8 cellular contexts compared by ENCODE assay signal in the genomic region with DNA sequence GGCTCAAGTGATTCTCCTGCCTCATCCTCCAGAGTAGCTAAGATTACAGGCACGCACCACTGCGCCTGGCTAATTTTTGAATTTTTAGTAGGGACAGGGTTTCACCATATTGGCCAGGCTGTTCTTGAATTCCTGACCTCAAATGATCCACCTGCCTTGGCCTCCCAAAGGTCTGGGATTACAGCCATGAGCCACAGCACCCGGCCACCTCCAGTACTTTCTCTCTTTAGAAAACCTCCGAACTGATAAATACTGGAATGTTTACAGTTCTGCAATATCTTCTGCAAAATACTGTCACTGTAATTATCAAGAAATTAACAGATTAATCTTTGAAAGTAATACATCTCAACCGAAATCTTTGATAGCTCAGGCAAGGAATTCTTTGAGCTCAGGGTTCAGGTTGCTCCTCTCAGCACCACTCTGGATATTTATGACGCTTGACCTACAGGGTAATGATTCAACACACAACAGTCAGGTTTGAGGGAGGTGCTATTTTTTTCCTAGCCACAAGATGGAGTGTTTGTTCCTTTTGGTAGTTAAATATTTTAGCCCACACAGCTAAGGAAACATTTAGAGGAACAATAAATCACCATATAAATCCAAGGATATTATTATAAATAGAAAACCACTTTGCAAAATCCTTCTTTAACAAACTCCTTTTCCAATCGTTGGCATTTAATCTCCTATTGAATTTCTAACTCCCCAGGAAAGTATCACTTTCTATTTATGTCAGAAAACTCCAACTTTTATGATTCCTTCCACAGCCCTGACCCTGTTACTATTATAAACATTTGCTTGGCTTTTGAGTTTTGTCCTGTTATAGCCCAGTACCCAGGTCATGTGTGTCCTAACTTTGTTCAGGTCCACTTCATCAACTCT. TPM values are rescaled to one million over a fixed set of nuclear protein-coding genes. Genes with fewer than 3 reads are reported as not detected.
A peak's percentile ranks its signal among the peaks of the same experiment; 100 is the strongest.
DNase-seq lines count a peak whose midpoint lies in the region; ATAC-seq, FAIRE-seq and TF ChIP-seq lines count a peak whose summit lies in the region.

No MANE protein-coding gene starts in this region.

- no peaks in the 10 kb centered on the region for H3K23me2 ChIP-seq in H9 (ENCODE audit: insufficient read length, low read depth, low read length, poor library complexity, severe bottlenecking)

- TF ChIP-seq CTCF in H9 (conservative IDR thresholded peaks at IDR 0.05): peak; percentile 83
- TF ChIP-seq CTCF in LNCaP clone FGC (IDR thresholded peaks at IDR 0.05; ENCODE audit: control insufficient read depth, extremely low read depth, insufficient read depth): peak; percentile 75
- peak; percentile 79 for TF ChIP-seq CTCF in lower lobe of right lung (IDR thresholded peaks at IDR 0.05)

- no peaks in the 10 kb centered on the region for H3K9me3 ChIP-seq in H9 (ENCODE audit: control insufficient read depth, low read depth, low read length)
- no peaks in the 10 kb centered on the region for H3K9me3 ChIP-seq in lower lobe of right lung

- no peak overlapping the region for H3K18ac ChIP-seq in H9 (ENCODE audit: insufficient read length, low read depth, low read length)

- no peak overlapping the region for H3K4ac ChIP-seq in H9 (ENCODE audit: low read depth, low read length)

- peak; percentile 86 for ATAC-seq in lower lobe of right lung

- no peak overlapping the region for H2AK5ac ChIP-seq in H9 (ENCODE audit: insufficient read length, low read length)

- FAIRE-seq in urothelium cell line (lab: Jason Lieb, UNC): peak; percentile 30

- no peaks in the 10 kb centered on the region for H3K36me3 ChIP-seq in lower lobe of right lung

- no peak overlapping the region for H3K56ac ChIP-seq in H9 (ENCODE audit: insufficient read length, low read depth, low read length)

- H3K4me3 ChIP-seq in LNCaP clone FGC (ENCODE audit: low read depth, low read length): no peak overlapping the region
- no peak overlapping the region for H3K4me3 ChIP-seq in lower lobe of right lung

- no peak overlapping the region for H2BK5ac ChIP-seq in H9 (ENCODE audit: insufficient read length, low read length)

- peak overlapping the region in 1 of 3 experiments; percentile 69; a peak in 1 of 7 replicates for H3K27ac Mint-ChIP-seq in H9

- no peak overlapping the region for H2BK120ac ChIP-seq in H9 (ENCODE audit: low read depth, low read length, poor library complexity, severe bottlenecking)

- no peak overlapping the region for H3K4me3 Mint-ChIP-seq in H9

- no peaks in the 10 kb centered on the region for H3K79me2 ChIP-seq in H9 (ENCODE audit: insufficient read depth, low read length)

- intact Hi-C loops in lower lobe of right lung (cut with DNase I): loop anchor here (10.0 kb wide), 1 partner anchor 185 kb away; no protein-coding TSS in a partner anchor

- H2BK12ac ChIP-seq in H9 (ENCODE audit: insufficient read length, low read depth, low read length): no peak overlapping the region

- H3K36me3 Mint-ChIP-seq in H9 (ENCODE audit: insufficient read depth in 1 of 3, low read depth in 3 of 3): peaks cover 0 to 4% (median 0%) of the 10 kb centered on the region in 3 experiments; a peak in 3 of 7 replicates

- no peak overlapping the region for H3T11ph ChIP-seq in H9 (ENCODE audit: low read length)

- no peak overlapping the region for H3K23ac ChIP-seq in H9 (ENCODE audit: insufficient read length, low read depth, low read length)

- peaks cover 8 to 16% of the 10 kb centered on the region in 2 experiments for H3K4me1 Mint-ChIP-seq in H9

- no peak overlapping the region for H4K8ac ChIP-seq in H9 (replicated peaks; ENCODE audit: insufficient read length, low read depth, low read length)

- no peaks in the 10 kb centered on the region for H3K27me3 Mint-ChIP-seq in H9 (ENCODE audit: low read depth)

- H3K27ac ChIP-seq in H9 (ENCODE audit: insufficient read length, low read depth, low read length) (no peak overlapping the region), lower lobe of right lung (no peak overlapping the region)

- H4K91ac ChIP-seq in H9 (ENCODE audit: insufficient read length, low read depth, low read length): no peak overlapping the region

- no peak overlapping the region for H2BK20ac ChIP-seq in H9 (ENCODE audit: low read depth, low read length, poor library complexity, severe bottlenecking)

- no peak overlapping the region for H3K14ac ChIP-seq in H9 (ENCODE audit: insufficient read depth, low read length)

- no peak overlapping the region for H2BK15ac ChIP-seq in H9 (ENCODE audit: low read depth, low read length)

- H4K5ac ChIP-seq in H9 (ENCODE audit: insufficient read length, low read depth, low read length): no peak overlapping the region

- no CpG with 5 or more reads among the region's 7 CpGs for WGBS in H9 (ENCODE audit: extremely low coverage, insufficient read length, low lambda C conversion rate)

- DNase-seq in stimulated activated CD4-positive, alpha-beta T cell treated with anti-CD3 and anti-CD28 coated beads, Interleukin-4, amount 100 ng/mL, for 24 hours: peak; percentile 21
- DNase-seq in stimulated activated CD4-positive, alpha-beta T cell treated with anti-CD3 and anti-CD28 coated beads, Interleukin-4, amount 100 ng/mL, for 1 hour: no peak
- DNase-seq in H9 (no peak), LNCaP clone FGC (ENCODE audit: low read depth) (peak; percentile 63), OCI-M1 (lab: John Stamatoyannopoulos, UW) (peak; percentile 69), dedifferentiated amniotic fluid mesenchymal stem cell (ENCODE audit: extremely low spot score) (peak; percentile 85), lower lobe of right lung (no peak), urothelium cell line (ENCODE audit: low spot score) (peak; percentile 74)

- H3K9me3 Mint-ChIP-seq in H9: no peaks in the 10 kb centered on the region

- no peak overlapping the region for H3K9ac ChIP-seq in H9 (ENCODE audit: extremely low read depth, insufficient read length, low read length)

- no peaks in the 10 kb centered on the region; the same call in 1 of the 2 replicates for H3K4me1 ChIP-seq in H9 (ENCODE audit: insufficient read depth, low read length)
- H3K4me1 ChIP-seq in lower lobe of right lung: peaks cover 6% of the 10 kb centered on the region

- no peaks in the 10 kb centered on the region for H3K79me1 ChIP-seq in H9 (ENCODE audit: insufficient read depth, low read depth, low read length, poor library complexity, severe bottlenecking)

- no peaks in the 10 kb centered on the region for H4K20me1 ChIP-seq in H9 (ENCODE audit: control insufficient read depth, insufficient read depth, insufficient read length)

- no peak overlapping the region for H2AFZ ChIP-seq in H9 (ENCODE audit: low read length)

- H3K4me2 ChIP-seq in H9 (ENCODE audit: insufficient read depth, insufficient read length, low read length): no peak overlapping the region

- no peaks in the 10 kb centered on the region for H3K27me3 ChIP-seq in H9 (ENCODE audit: insufficient read depth, low read length)
- H3K27me3 ChIP-seq in lower lobe of right lung (ENCODE audit: low read depth): no peaks in the 10 kb centered on the region

RNA-seq across cellular contexts. Expression of gene GTF2A1, which starts 48.6 kb away (rescaled TPM):
- 40.1 and 43.0 TPM in 2 replicates for total RNA-seq in H9 (2021)
- 26.1 TPM for total RNA-seq in lower lobe of right lung

Comparison
In these comparisons a context has a peak if more than half of its experiments do, and no peak if none do; other contexts are left out.
1. DNase-seq: peak in stimulated activated CD4-positive, alpha-beta T cell treated with anti-CD3 and anti-CD28 coated beads, Interleukin-4, amount 100 ng/mL, for 24 hours (single experiment), LNCaP clone FGC (single experiment), OCI-M1 (single experiment), dedifferentiated amniotic fluid mesenchymal stem cell (single experiment) and urothelium cell line (single experiment); none in stimulated activated CD4-positive, alpha-beta T cell treated with anti-CD3 and anti-CD28 coated beads, Interleukin-4, amount 100 ng/mL, for 1 hour (single experiment), H9 (single experiment) and lower lobe of right lung (single experiment).
2. Peak in every context shown above with its lines, with median percentiles within 50 percentile points of each other: CTCF ChIP-seq.